8 cellular contexts compared by ENCODE assay signal in the genomic region with DNA sequence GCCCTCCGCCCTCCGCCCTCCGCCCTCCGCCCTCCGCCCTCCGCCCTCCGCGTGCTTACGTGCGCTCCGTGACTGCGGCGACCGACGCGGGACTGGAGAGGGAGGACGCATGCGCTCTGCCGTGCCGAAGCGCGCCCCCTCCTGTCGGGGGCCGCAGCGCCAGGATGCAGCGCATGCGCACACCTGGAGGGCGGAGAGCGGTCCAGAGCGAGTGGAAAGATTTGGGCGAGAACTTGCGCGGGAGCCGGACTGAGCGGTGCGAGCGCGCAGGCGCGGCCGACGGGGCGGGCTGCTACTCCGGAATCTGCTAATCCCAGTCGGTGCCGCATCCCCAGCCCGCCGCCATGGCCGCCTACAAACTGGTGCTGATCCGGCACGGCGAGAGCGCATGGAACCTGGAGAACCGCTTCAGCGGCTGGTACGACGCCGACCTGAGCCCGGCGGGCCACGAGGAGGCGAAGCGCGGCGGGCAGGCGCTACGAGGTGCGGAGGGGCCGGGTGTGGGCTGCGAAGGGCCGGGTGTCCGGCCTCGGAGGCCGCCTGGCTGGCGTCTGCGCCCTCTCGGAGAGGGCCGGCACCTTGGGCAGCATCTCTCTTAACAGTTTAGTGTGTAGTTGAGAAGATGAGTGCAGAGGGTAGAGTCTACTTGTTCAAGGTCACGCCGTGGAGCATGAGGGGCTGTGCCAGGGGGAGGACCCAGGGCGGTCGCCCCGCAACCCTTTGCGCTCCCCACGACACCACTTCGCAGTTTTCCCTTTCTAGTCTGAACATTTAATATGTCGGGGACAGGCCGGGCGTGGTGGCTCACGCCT. TPM values are rescaled to one million over a fixed set of nuclear protein-coding genes. Genes with fewer than 3 reads are reported as not detected.
A peak's percentile ranks its signal among the peaks of the same experiment; 100 is the strongest.
DNase-seq lines count a peak whose midpoint lies in the region; ATAC-seq and TF ChIP-seq lines count a peak whose summit lies in the region.

A gene (plus strand): TSS at position 228 of the 812 bp plus-strand sequence. CDS start 117 bp downstream, at position 345.

- peak; percentile 74 for DNase-seq in DMS 273 treated with DMSO at 0.1 percent for 48 hours (lab: John Stamatoyannopoulos, UW)
- peak; percentile 97 for DNase-seq in HuH-7.5 (ENCODE audit: low spot score)
- DNase-seq in activated T-cell treated with anti-CD3 and anti-CD28 coated beads for 1 hour (ENCODE audit: low read depth), result peak; percentile 93
- peak; percentile 98 for DNase-seq in epidermal melanocyte (ENCODE audit: insufficient read length, low spot score)
- peak; percentile 91 to 97 (median 97) for DNase-seq in mucosa of descending colon
- peak; percentile 92 for DNase-seq in stimulated activated CD8-positive, alpha-beta memory T cell treated with anti-CD3 and anti-CD28 coated beads, Interleukin-4, amount 100 ng/mL, for 24 hours (ENCODE audit: low read depth)

- H3K4me1 ChIP-seq in OCI-LY3 (ENCODE audit: low read length), result peaks cover 11% of the 10 kb centered on the region
- H3K4me1 ChIP-seq in mucosa of descending colon (ENCODE audit: low read depth), result peaks cover 25% of the 10 kb centered on the region

- intact Hi-C loops in mucosa of descending colon (cut with DNase I, micrococcal nuclease), result no loop called here

- no peaks in the 10 kb centered on the region for H3K27me3 ChIP-seq in OCI-LY3 (ENCODE audit: low read depth, low read length)

- H3K27ac ChIP-seq in OCI-LY3 (ENCODE audit: low read length), result peak within 1 kb of the TSS; percentile 76

- peak; percentile 64 for ATAC-seq in GM21526 (IDR thresholded peaks at IDR 0.05; ENCODE audit: low FRiP score, unreplicated experiment)
- peak; percentile 92 for ATAC-seq in mucosa of descending colon

- H3K9me3 ChIP-seq in OCI-LY3 (ENCODE audit: insufficient read depth, low read length) (no peaks in the 10 kb centered on the region), mucosa of descending colon (no peaks in the 10 kb centered on the region)

- H3K9ac ChIP-seq in OCI-LY3 (ENCODE audit: low read length), result peak within 1 kb of the TSS; percentile 96

- H3K79me2 ChIP-seq in OCI-LY3 (ENCODE audit: low read length), result peaks cover 42% of the 10 kb centered on the region

- H2AFZ ChIP-seq in OCI-LY3 (ENCODE audit: low read depth, low read length), result peak within 1 kb of the TSS; percentile 46; the same call in 1 of the 2 replicates

- H3K4me3 ChIP-seq in OCI-LY3 (ENCODE audit: low read length) (peak within 1 kb of the TSS; percentile 97), mucosa of descending colon (peak within 1 kb of the TSS; percentile 83)

- TF ChIP-seq CTCF in OCI-LY3 (IDR thresholded peaks at IDR 0.05; ENCODE audit: low read depth, low read length), result peak; percentile 50
- peak; percentile 80 for TF ChIP-seq CTCF in mucosa of descending colon (IDR thresholded peaks at IDR 0.05)

- peaks cover 24% of the 10 kb centered on the region for H4K20me1 ChIP-seq in OCI-LY3 (ENCODE audit: insufficient read depth, low read length)

- peak within 1 kb of the TSS; percentile 99 for H3K4me2 ChIP-seq in OCI-LY3 (ENCODE audit: low read length)

- H3K36me3 ChIP-seq in OCI-LY3 (replicated peaks; ENCODE audit: low read depth, low read length) (peaks cover 38% of the 10 kb centered on the region), mucosa of descending colon (ENCODE audit: low read depth) (no peaks in the 10 kb centered on the region)

RNA-seq across cellular contexts. Expression of the gene that starts here (rescaled TPM):
- total RNA-seq in mucosa of descending colon, result 100 to 1,000 TPM; 173 to 244 (median 186) TPM

Comparison
In these comparisons a context has a peak if more than half of its experiments do, and no peak if none do; other contexts are left out.
1. Peak in every context shown above with its lines: DNase-seq, ATAC-seq, H3K4me3 ChIP-seq and H3K27ac ChIP-seq.